ENCODE assay signal across 31 cellular contexts in genomic region chr5:150836064-150836463, GRCh38. TPM values are rescaled to one million over a fixed set of nuclear protein-coding genes. Genes with fewer than 3 reads are reported as not detected.
DNase-seq lines count a peak whose midpoint lies in the region; ATAC-seq, FAIRE-seq and TF ChIP-seq lines count a peak whose summit lies in the region.
"Had no signal": no experiment of that assay in that cellular context is flagged by ENCODE, and none has a peak within 500 bp of the region (broad histone marks: within the 10 kb centered on the region; RNA-seq: fewer than 3 reads in every experiment).

No MANE protein-coding gene starts in this region.

- no peak for DNase-seq in stimulated activated naive CD8-positive, alpha-beta T cell treated with anti-CD3 and anti-CD28 coated beads, Interleukin-15, amount 100 ng/mL, for 72 hours
- DNase-seq in body of pancreas (peak in 3 of 4 donors; percentile 25 to 72 (median 30)), neural progenitor cell (ENCODE audit: low spot score) (no peak), pancreas (peak in 3 of 6 donors; percentile 16 to 29 (median 17)), GM23338 (ENCODE audit: low spot score) (no peak)
- DNase-seq in activated CD8-positive, alpha-beta memory T cell treated with anti-CD3 and anti-CD28 coated beads, Interleukin-2, amount 50 U/mL, for 4 hours = no peak
- DNase-seq: 8988T; ACHN; BE2C; C1 segment of cervical spinal cord; CD4-positive, alpha-beta memory T cell; CD4-positive, CD25-positive, alpha-beta regulatory T cell; CD8-positive, alpha-beta memory T cell; COR-L47; DMS 273 treated with DMSO at 0.1 percent for 48 hours; DMS153; DMS53; DMS79; DND-41; EL; GDM1 had no signal

- H3K4me3 ChIP-seq in body of pancreas (no peak overlapping the region), neural progenitor cell (no peak overlapping the region), pancreas (no peak overlapping the region), GM23338 (no peak overlapping the region)
- H3K4me3 ChIP-seq: BLaER1, GM12878 had no signal

- H3K36me3 ChIP-seq in body of pancreas (replicated peaks in 1 of 2; ENCODE audit: insufficient read depth in 1 of 2, low read depth in 2 of 2) (no peaks in the 10 kb centered on the region), neural progenitor cell (no peaks in the 10 kb centered on the region), pancreas (no peaks in the 10 kb centered on the region), GM23338 (ENCODE audit: insufficient read depth) (0 out of 2 replicates have a peak, but pooled peaks cover 3% of the 10 kb centered on the region)
- H3K36me3 ChIP-seq: BE2C, BLaER1 had no signal

- H3K9me3 Mint-ChIP-seq in stimulated activated naive CD8-positive, alpha-beta T cell treated with anti-CD3 and anti-CD28 coated beads, Interleukin-15, Interleukin-2, amounts not matched to agents 100 ng/mL and 50 ng/mL, for 24 hours = peaks cover 13% of the 10 kb centered on the region
- H3K9me3 Mint-ChIP-seq in stimulated activated naive CD8-positive, alpha-beta T cell treated with anti-CD3 and anti-CD28 coated beads, Interleukin-15, amount 100 ng/mL, for 72 hours = peaks cover 9 to 13% of the 10 kb centered on the region in 2 donors
- H3K9me3 Mint-ChIP-seq in neural progenitor cell (peaks cover 5% of the 10 kb centered on the region), GM23338 (peaks cover 59% of the 10 kb centered on the region)

- no peaks in the 10 kb centered on the region for H3K9me3 ChIP-seq in body of pancreas
- H3K9me3 ChIP-seq in neural progenitor cell (ENCODE audit: low read depth) = no peaks in the 10 kb centered on the region
- no peaks in the 10 kb centered on the region for H3K9me3 ChIP-seq in pancreas
- H3K9me3 ChIP-seq: BE2C had no signal

- H3K27me3 ChIP-seq in body of pancreas = no peaks in the 10 kb centered on the region
- no peaks in the 10 kb centered on the region for H3K27me3 ChIP-seq in neural progenitor cell
- no peaks in the 10 kb centered on the region for H3K27me3 ChIP-seq in pancreas
- no peaks in the 10 kb centered on the region for H3K27me3 ChIP-seq in GM23338 (ENCODE audit: insufficient read depth)
- H3K27me3 ChIP-seq: BLaER1 had no signal

- intact Hi-C loops in body of pancreas (cut with DNase I) = no loop called here
- intact Hi-C loops in pancreas (cut with DNase I) = no loop called here

- TF ChIP-seq POLR2A in body of pancreas (IDR thresholded peaks at IDR 0.05) = no peak

- H3K4me2 ChIP-seq in neural progenitor cell (no peak overlapping the region), GM23338 (no peak overlapping the region)
- H3K4me2 ChIP-seq: BLaER1 had no signal

- no peaks in the 10 kb centered on the region for H3K79me2 ChIP-seq in neural progenitor cell (ENCODE audit: low read depth)
- no peaks in the 10 kb centered on the region for H3K79me2 ChIP-seq in GM23338 (replicated peaks; ENCODE audit: insufficient read depth)

- H3K9me2 ChIP-seq in GM23338 (ENCODE audit: insufficient read depth) = no peaks in the 10 kb centered on the region

- peaks cover 9% of the 10 kb centered on the region for H3K27me3 Mint-ChIP-seq in stimulated activated naive CD8-positive, alpha-beta T cell treated with anti-CD3 and anti-CD28 coated beads, Interleukin-15, Interleukin-2, amounts not matched to agents 100 ng/mL and 50 ng/mL, for 24 hours
- no peaks in the 10 kb centered on the region for H3K27me3 Mint-ChIP-seq in stimulated activated naive CD8-positive, alpha-beta T cell treated with anti-CD3 and anti-CD28 coated beads, Interleukin-15, amount 100 ng/mL, for 72 hours
- H3K27me3 Mint-ChIP-seq in neural progenitor cell (ENCODE audit: insufficient read depth, low read depth) = peaks cover 2% of the 10 kb centered on the region
- H3K27me3 Mint-ChIP-seq in GM23338 (ENCODE audit: insufficient read depth, low read depth, poor library complexity) = peaks cover 1% of the 10 kb centered on the region

- H3K4me1 ChIP-seq in body of pancreas = peaks cover 6% of the 10 kb centered on the region
- H3K4me1 ChIP-seq in neural progenitor cell = peaks cover 7% of the 10 kb centered on the region
- peaks cover 0 to 5% (median 0%) of the 10 kb centered on the region in 3 donors for H3K4me1 ChIP-seq in pancreas
- no peaks in the 10 kb centered on the region for H3K4me1 ChIP-seq in GM23338 (ENCODE audit: insufficient read depth)
- H3K4me1 ChIP-seq: BE2C, BLaER1 had no signal

- peak overlapping the region; percentile 85 for H2AFZ ChIP-seq in neural progenitor cell (replicated peaks)
- no peak overlapping the region for H2AFZ ChIP-seq in GM23338

- no peak overlapping the region for H3K27ac ChIP-seq in body of pancreas
- H3K27ac ChIP-seq in neural progenitor cell = no peak overlapping the region
- H3K27ac ChIP-seq in pancreas = no peak overlapping the region
- no peak overlapping the region for H3K27ac ChIP-seq in GM23338 (ENCODE audit: low read depth)
- H3K27ac ChIP-seq: BLaER1 had no signal

- peak overlapping the region; percentile 15 for H3K27ac Mint-ChIP-seq in stimulated activated naive CD8-positive, alpha-beta T cell treated with anti-CD3 and anti-CD28 coated beads, Interleukin-15, Interleukin-2, amounts not matched to agents 100 ng/mL and 50 ng/mL, for 24 hours
- no peak overlapping the region for H3K27ac Mint-ChIP-seq in stimulated activated naive CD8-positive, alpha-beta T cell treated with anti-CD3 and anti-CD28 coated beads, Interleukin-15, amount 100 ng/mL, for 72 hours
- H3K27ac Mint-ChIP-seq in neural progenitor cell (no peak overlapping the region), GM23338 (no peak overlapping the region)
- H3K27ac Mint-ChIP-seq: CD14-positive monocyte; CD4-positive, alpha-beta memory T cell; CD4-positive, CD25-positive, alpha-beta regulatory T cell; CD8-positive, alpha-beta memory T cell had no signal

- WGBS in body of pancreas, 2 donors = 37% methylated on average over 5 of the region's 5 CpGs
- 34 to 44% methylated on average over 5 of the region's 5 CpGs for WGBS in pancreas, 2 donors

- ATAC-seq in stimulated activated naive CD8-positive, alpha-beta T cell treated with anti-CD3 and anti-CD28 coated beads, Interleukin-15, amount 100 ng/mL, for 72 hours = no peak
- ATAC-seq in body of pancreas = no peak
- ATAC-seq in pancreas = peak in 3 of 4 donors; percentile 43 to 78 (median 67)
- ATAC-seq in HG02588 (IDR thresholded peaks at IDR 0.05; ENCODE audit: unreplicated experiment) = no peak
- no peak for ATAC-seq in GM23338
- ATAC-seq: GM12878 had no signal

- H3K9ac ChIP-seq in neural progenitor cell = no peak overlapping the region
- H3K9ac ChIP-seq: BLaER1 had no signal

- no peak for FAIRE-seq in pancreas (lab: Jason Lieb, UNC)
- FAIRE-seq: GM12878, GM12892, GM18507 had no signal

- TF ChIP-seq CTCF in body of pancreas (IDR thresholded peaks at IDR 0.05) (no peak), neural progenitor cell (IDR thresholded peaks at IDR 0.05) (no peak), pancreas (IDR thresholded peaks at IDR 0.05) (no peak), GM23338 (conservative IDR thresholded peaks at IDR 0.05; ENCODE audit: low read depth in 2 of 2) (no peak)

- H3K36me3 Mint-ChIP-seq in stimulated activated naive CD8-positive, alpha-beta T cell treated with anti-CD3 and anti-CD28 coated beads, Interleukin-15, Interleukin-2, amounts not matched to agents 100 ng/mL and 50 ng/mL, for 24 hours (ENCODE audit: low read depth) = peaks cover under 1% of the 10 kb centered on the region
- H3K36me3 Mint-ChIP-seq in neural progenitor cell (no peaks in the 10 kb centered on the region), GM23338 (ENCODE audit: low read depth) (peaks cover 3% of the 10 kb centered on the region; the same call in 2 of the 3 replicates)
- H3K36me3 Mint-ChIP-seq: CD14-positive monocyte; CD4-positive, alpha-beta memory T cell; CD4-positive, CD25-positive, alpha-beta regulatory T cell; CD8-positive, alpha-beta memory T cell had no signal

- H3F3A ChIP-seq in neural progenitor cell (ENCODE audit: low read depth) (no peaks in the 10 kb centered on the region), GM23338 (replicated peaks; ENCODE audit: low read depth) (no peaks in the 10 kb centered on the region)

- H3K4me3 Mint-ChIP-seq in stimulated activated naive CD8-positive, alpha-beta T cell treated with anti-CD3 and anti-CD28 coated beads, Interleukin-15, Interleukin-2, amounts not matched to agents 100 ng/mL and 50 ng/mL, for 24 hours = no peak overlapping the region
- H3K4me3 Mint-ChIP-seq in stimulated activated naive CD8-positive, alpha-beta T cell treated with anti-CD3 and anti-CD28 coated beads, Interleukin-15, amount 100 ng/mL, for 72 hours = no peak overlapping the region
- H3K4me3 Mint-ChIP-seq in neural progenitor cell = no peak overlapping the region
- H3K4me3 Mint-ChIP-seq in GM23338 = no peak overlapping the region
- H3K4me3 Mint-ChIP-seq: CD14-positive monocyte; CD4-positive, alpha-beta memory T cell; CD4-positive, CD25-positive, alpha-beta regulatory T cell; CD8-positive, alpha-beta memory T cell had no signal

- no peaks in the 10 kb centered on the region for H3K4me1 Mint-ChIP-seq in stimulated activated naive CD8-positive, alpha-beta T cell treated with anti-CD3 and anti-CD28 coated beads, Interleukin-15, Interleukin-2, amounts not matched to agents 100 ng/mL and 50 ng/mL, for 24 hours (ENCODE audit: low read depth)
- peaks cover 9% of the 10 kb centered on the region for H3K4me1 Mint-ChIP-seq in stimulated activated naive CD8-positive, alpha-beta T cell treated with anti-CD3 and anti-CD28 coated beads, Interleukin-15, amount 100 ng/mL, for 72 hours
- H3K4me1 Mint-ChIP-seq in neural progenitor cell (no peaks in the 10 kb centered on the region), GM23338 (no peaks in the 10 kb centered on the region)
- H3K4me1 Mint-ChIP-seq: CD14-positive monocyte; CD4-positive, alpha-beta memory T cell; CD4-positive, CD25-positive, alpha-beta regulatory T cell; CD8-positive, alpha-beta memory T cell had no signal

- H4K20me1 ChIP-seq in neural progenitor cell (ENCODE audit: low read depth) (no peaks in the 10 kb centered on the region), GM23338 (replicated peaks; ENCODE audit: insufficient read depth) (no peaks in the 10 kb centered on the region)
- H4K20me1 ChIP-seq: BLaER1 had no signal

TF ChIP-seq in GM23338, 12 proteins besides CTCF, POLR2A, EP300 and RAD21:
- no peak for TF ChIP-seq EZH2 (IDR thresholded peaks at IDR 0.05; ENCODE audit: low read depth, unreplicated experiment)
- no peak for TF ChIP-seq CREB1 (CRISPR knock-in tag; IDR thresholded peaks at IDR 0.05; ENCODE audit: low read depth)
- TF ChIP-seq EZH2phosphoT487 (IDR thresholded peaks at IDR 0.05; ENCODE audit: unreplicated experiment) = no peak

RNA-seq across cellular contexts. Expression of gene IRGM, which starts 10.3 kb away (rescaled TPM):
- not detected for total RNA-seq in body of pancreas
- 0.06 TPM in 1 of 2 replicates, not detected in the other for total RNA-seq in neural progenitor cell (ENCODE audit: low replicate concordance)
- total RNA-seq in pancreas = under 1 TPM in 1 of 6 donors, not detected in 5; 0.09 TPM
- polyA plus RNA-seq in pancreas = under 1 TPM in 1 of 2 donors, not detected in 1; 0.07 TPM
- total RNA-seq in GM23338 (2014; rRNA removed; shearing (Covaris generic)) = not detected in 2 replicates
- not detected in 2 replicates for polyA plus RNA-seq in GM23338 (2016; fragmentation: Nextera tagmentation; extraction: Ambion mirVana)
- total RNA-seq: A673, G401 had no signal
- polyA plus RNA-seq: AG04450, CD14-positive monocyte had no signal

RNA-seq across cellular contexts. Expression of gene SMIM3, which starts 57.5 kb away (rescaled TPM):
- total RNA-seq in body of pancreas = 10 to 100 TPM; 40.2 to 51.6 TPM
- total RNA-seq in neural progenitor cell (ENCODE audit: low replicate concordance) = 18.4 and 24.6 TPM in 2 replicates
- total RNA-seq in pancreas = 10 to 100 TPM; 10.3 to 33.1 (median 14.2) TPM
- polyA plus RNA-seq in pancreas = 10 to 100 TPM in 1 of 2 donors, 1 to 10 TPM in 1; 9.7 to 13.3 TPM
- total RNA-seq in GM23338 (2014; rRNA removed; shearing (Covaris generic)) = 7.6 and 8.0 TPM in 2 replicates
- 4.3 and 6.2 TPM in 2 replicates for polyA plus RNA-seq in GM23338 (2016; fragmentation: Nextera tagmentation; extraction: Ambion mirVana)

Comparison
In these comparisons a context has a peak if more than half of its experiments do, and no peak if none do; other contexts are left out.
1. ATAC-seq: peak in pancreas (3 of 4); none in stimulated activated naive CD8-positive, alpha-beta T cell treated with anti-CD3 and anti-CD28 coated beads, Interleukin-15, amount 100 ng/mL, for 72 hours (single experiment), body of pancreas (single experiment), HG02588 (single experiment) and GM23338 (single experiment).
2. DNase-seq: peak in body of pancreas (3 of 4); none in stimulated activated naive CD8-positive, alpha-beta T cell treated with anti-CD3 and anti-CD28 coated beads, Interleukin-15, amount 100 ng/mL, for 72 hours (0 of 2), neural progenitor cell (single experiment), activated CD8-positive, alpha-beta memory T cell treated with anti-CD3 and anti-CD28 coated beads, Interleukin-2, amount 50 U/mL, for 4 hours (single experiment) and GM23338 (single experiment).